Comparison of ENCODE assay signal across 23 cellular contexts in genomic region chr15:39040861-39041260, GRCh38.
"Had no signal": no experiment of that assay in that cellular context is flagged by ENCODE, and none has a peak within 500 bp of the region (broad histone marks: within the 10 kb centered on the region; RNA-seq: fewer than 3 reads in every experiment).

No MANE protein-coding gene starts in this region.

- DNase-seq: effector CD8-positive, alpha-beta T cell; endodermal cell; foreskin fibroblast; gastrocnemius medialis; head of caudate nucleus; left ventricle myocardium superior; naive B cell; stimulated activated CD4-positive, alpha-beta T cell treated with anti-CD3 and anti-CD28 coated beads, Interleukin-12 subunit alpha, Interleukin-12 subunit beta, amount 100 ng/mL, for 4 hours; stimulated activated CD4-positive, alpha-beta T cell treated with anti-CD3 and anti-CD28 coated beads, Interleukin-1b, Interleukin-23, amount 100 ng/mL, for 48 hours; stimulated activated CD4-positive, alpha-beta T cell treated with anti-CD3 and anti-CD28 coated beads, Interleukin-4, amount 100 ng/mL, for 1 hour; stimulated activated CD8-positive, alpha-beta memory T cell treated with anti-CD3 and anti-CD28 coated beads, Interleukin-4, amount 100 ng/mL, for 48 hours; stimulated activated naive CD4-positive, alpha-beta T cell treated with Interleukin-2 at 50 U/mL for 16 hours; substantia nigra; testis; tibial artery had no signal

- ATAC-seq: esophagus mucosa, gastrocnemius medialis, left ventricle myocardium superior, sciatic nerve had no signal

- H3K27ac ChIP-seq: epithelial cell of prostate, gastrocnemius medialis, neural progenitor cell, prostate gland, right atrium auricular region, testis, tibial artery had no signal

- H3K9me3 ChIP-seq: gastrocnemius medialis, prostate gland, right atrium auricular region, testis, tibial artery had no signal

- H3K4me1 ChIP-seq: gastrocnemius medialis, neural progenitor cell, prostate gland, right atrium auricular region, testis, tibial artery had no signal

- H3K4me3 ChIP-seq: gastrocnemius medialis, lung, neural progenitor cell, prostate gland, right atrium auricular region, smooth muscle cell, testis, tibial artery had no signal

- H3K27me3 ChIP-seq: gastrocnemius medialis, neural progenitor cell, right atrium auricular region, testis, tibial artery had no signal

- H3K36me3 ChIP-seq: gastrocnemius medialis, neural progenitor cell, prostate gland, right atrium auricular region, tibial artery had no signal
